Comparison of ENCODE assay signal across 9 cellular contexts in genomic region chr9:34256104-34256503, GRCh38.
DNase-seq lines count a peak whose midpoint lies in the region; ATAC-seq, FAIRE-seq and TF ChIP-seq lines count a peak whose summit lies in the region.
"Had no signal": no experiment of that assay in that cellular context is flagged by ENCODE, and none has a peak within 500 bp of the region (broad histone marks: within the 10 kb centered on the region; RNA-seq: fewer than 3 reads in every experiment).

No MANE protein-coding gene starts in this region.

- peaks cover 25% of the 10 kb centered on the region for H3K36me3 Mint-ChIP-seq in activated naive CD4-positive, alpha-beta T cell treated with anti-CD3 and anti-CD28 coated beads, Interleukin-2, amount 10 ng/mL, durations not matched to agents 7 days and 5 days
- H3K36me3 Mint-ChIP-seq in activated naive CD4-positive, alpha-beta T cell treated with anti-CD3 and anti-CD28 coated beads, Interleukin-2, amount 50 U/mL, for 72 hours, result peaks cover 5 to 14% of the 10 kb centered on the region in 2 donors
- H3K36me3 Mint-ChIP-seq in CD8-positive, alpha-beta T cell, result peaks cover 27% of the 10 kb centered on the region

- peak; percentile 30 for DNase-seq in activated naive CD4-positive, alpha-beta T cell treated with anti-CD3 and anti-CD28 coated beads, Interleukin-2, amount 10 ng/mL, durations not matched to agents 7 days and 5 days
- no peak for DNase-seq in activated naive CD4-positive, alpha-beta T cell treated with anti-CD3 and anti-CD28 coated beads, Interleukin-2, amount 50 U/mL, for 72 hours (ENCODE audit: low spot score in 2 of 2)
- DNase-seq in Panc1 (ENCODE audit: low read depth, low spot score) (no peak), fibroblast of the aortic adventitia (ENCODE audit: low read depth) (no peak), HTR-8/SVneo (ENCODE audit: insufficient read length, low spot score) (no peak)
- no peak for DNase-seq in CD8-positive, alpha-beta T cell
- DNase-seq: activated T-cell treated with anti-CD3 and anti-CD28 coated beads, Interleukin-2, amount 50 U/mL, for 48 hours had no signal

- CTCF ChIA-PET in activated naive CD4-positive, alpha-beta T cell treated with anti-CD3 and anti-CD28 coated beads, Interleukin-2, amount 10 ng/mL, durations not matched to agents 7 days and 5 days (lab: Charles Lee), result interaction anchor here (0.5 to 2.1 kb wide), 4 partner anchors 79 to 333 kb away, joined by 3 to 12 read pairs (median 3); no protein-coding TSS in a partner anchor
- CTCF ChIA-PET in Panc1 (lab: Charles Lee), result no interaction called here
- CTCF ChIA-PET in CD8-positive, alpha-beta T cell (lab: Charles Lee), result interaction anchor here (0.5 to 4.1 kb wide), 8 partner anchors 16 to 440 kb away, joined by 3 to 34 read pairs (median 3); partner anchors contain the start of gene MYORG

- intact Hi-C loops in Panc1 (cut with micrococcal nuclease; ENCODE audit: unreplicated experiment), result loop anchor here (5.0 kb wide), 1 partner anchor 121 kb away; the partner anchor contains the start of gene MYORG
- intact Hi-C loops in CD8-positive, alpha-beta T cell (cut with DNase I, micrococcal nuclease), result loop anchor here (1.0 to 2.0 kb wide), 2 partner anchors 123 kb away; no protein-coding TSS in a partner anchor

- peaks cover 21% of the 10 kb centered on the region for H3K4me1 Mint-ChIP-seq in activated naive CD4-positive, alpha-beta T cell treated with anti-CD3 and anti-CD28 coated beads, Interleukin-2, amount 10 ng/mL, durations not matched to agents 7 days and 5 days
- H3K4me1 Mint-ChIP-seq in CD8-positive, alpha-beta T cell (ENCODE audit: low read depth), result peaks cover 29% of the 10 kb centered on the region

- no peaks in the 10 kb centered on the region for H3K27me3 Mint-ChIP-seq in activated naive CD4-positive, alpha-beta T cell treated with anti-CD3 and anti-CD28 coated beads, Interleukin-2, amount 10 ng/mL, durations not matched to agents 7 days and 5 days
- no peaks in the 10 kb centered on the region for H3K27me3 Mint-ChIP-seq in CD8-positive, alpha-beta T cell (ENCODE audit: low read depth)

- peaks cover 21% of the 10 kb centered on the region for H3K4me1 ChIP-seq in Panc1 (ENCODE audit: control insufficient read depth, insufficient read depth, low read length)
- peaks cover 34% of the 10 kb centered on the region for H3K4me1 ChIP-seq in stomach smooth muscle (ENCODE audit: control insufficient read depth, insufficient read depth, low read length)
- peaks cover 25% of the 10 kb centered on the region for H3K4me1 ChIP-seq in CD8-positive, alpha-beta T cell (ENCODE audit: insufficient read depth, low read length)

- no peaks in the 10 kb centered on the region for H3K9me3 Mint-ChIP-seq in activated naive CD4-positive, alpha-beta T cell treated with anti-CD3 and anti-CD28 coated beads, Interleukin-2, amount 10 ng/mL, durations not matched to agents 7 days and 5 days
- H3K9me3 Mint-ChIP-seq in activated naive CD4-positive, alpha-beta T cell treated with anti-CD3 and anti-CD28 coated beads, Interleukin-2, amount 50 U/mL, for 72 hours, result no peaks in the 10 kb centered on the region
- H3K9me3 Mint-ChIP-seq in CD8-positive, alpha-beta T cell, result no peaks in the 10 kb centered on the region

- no peak overlapping the region for H3K4me3 ChIP-seq in Panc1 (ENCODE audit: low read depth in 2 of 2, low read length in 2 of 2)
- no peak overlapping the region for H3K4me3 ChIP-seq in fibroblast of the aortic adventitia (ENCODE audit: low read depth, low read length)
- no peak overlapping the region for H3K4me3 ChIP-seq in stomach smooth muscle (ENCODE audit: low read length in 2 of 2)
- H3K4me3 ChIP-seq in CD8-positive, alpha-beta T cell (ENCODE audit: low read depth, low read length), result no peak overlapping the region

- TF ChIP-seq CTCF in Panc1 (IDR thresholded peaks at IDR 0.05), result no peak
- peak; percentile 28 for TF ChIP-seq CTCF in fibroblast of the aortic adventitia (IDR thresholded peaks at IDR 0.05; ENCODE audit: insufficient read depth, low read length)
- no peak for TF ChIP-seq CTCF in CD8-positive, alpha-beta T cell (IDR thresholded peaks at IDR 0.05)

- H3K27me3 ChIP-seq in Panc1 (ENCODE audit: control insufficient read depth, insufficient read depth, low read length) (no peaks in the 10 kb centered on the region), stomach smooth muscle (ENCODE audit: control insufficient read depth in 1 of 2, insufficient read depth in 2 of 2, low read length in 2 of 2) (no peaks in the 10 kb centered on the region)
- H3K27me3 ChIP-seq in CD8-positive, alpha-beta T cell (ENCODE audit: insufficient read depth, low read length), result no peaks in the 10 kb centered on the region

- H3K4me3 Mint-ChIP-seq in activated naive CD4-positive, alpha-beta T cell treated with anti-CD3 and anti-CD28 coated beads, Interleukin-2, amount 10 ng/mL, durations not matched to agents 7 days and 5 days, result no peak overlapping the region
- H3K4me3 Mint-ChIP-seq in CD8-positive, alpha-beta T cell, result no peak overlapping the region

- ATAC-seq in activated naive CD4-positive, alpha-beta T cell treated with anti-CD3 and anti-CD28 coated beads, Interleukin-2, amount 50 U/mL, for 72 hours, result no peak
- ATAC-seq in Panc1, result peak; percentile 46; the same call in 1 of the 2 replicates
- no peak for ATAC-seq in CD8-positive, alpha-beta T cell
- ATAC-seq in GM21381 (IDR thresholded peaks at IDR 0.05; ENCODE audit: unreplicated experiment), result no peak

- in situ Hi-C loops in Panc1 (cut with HindIII; ENCODE audit: low pct_unique_long_range_greater_than_20kb, low sequenced_read_pairs), result no loop called here

- H3K36me3 ChIP-seq in Panc1 (ENCODE audit: control insufficient read depth, insufficient read depth, low read length), result peaks cover 4% of the 10 kb centered on the region; the same call in 1 of the 2 replicates
- peaks cover 8 to 11% of the 10 kb centered on the region in 2 donors for H3K36me3 ChIP-seq in stomach smooth muscle (ENCODE audit: control insufficient read depth in 2 of 2, insufficient read depth in 2 of 2, low read length in 2 of 2)
- peaks cover 6% of the 10 kb centered on the region for H3K36me3 ChIP-seq in CD8-positive, alpha-beta T cell (ENCODE audit: insufficient read depth, low read length)

- POLR2A ChIA-PET in Panc1 (lab: Charles Lee), result no interaction called here
- POLR2A ChIA-PET in CD8-positive, alpha-beta T cell (lab: Charles Lee), result interaction anchor here (1.2 to 1.8 kb wide), 2 partner anchors 121 to 123 kb away, joined by 5 to 10 read pairs; partner anchors contain the start of gene MYORG

- H3K9me3 ChIP-seq in Panc1 (ENCODE audit: control insufficient read depth, insufficient read depth, low read depth, low read length), result no peaks in the 10 kb centered on the region
- no peaks in the 10 kb centered on the region for H3K9me3 ChIP-seq in stomach smooth muscle (ENCODE audit: control insufficient read depth in 2 of 2, low read length in 2 of 2)
- no peaks in the 10 kb centered on the region for H3K9me3 ChIP-seq in CD8-positive, alpha-beta T cell (ENCODE audit: low read length)

- peak overlapping the region; percentile 62 for H3K27ac Mint-ChIP-seq in activated naive CD4-positive, alpha-beta T cell treated with anti-CD3 and anti-CD28 coated beads, Interleukin-2, amount 10 ng/mL, durations not matched to agents 7 days and 5 days
- H3K27ac Mint-ChIP-seq in activated naive CD4-positive, alpha-beta T cell treated with anti-CD3 and anti-CD28 coated beads, Interleukin-2, amount 50 U/mL, for 72 hours, result peak overlapping the region in 1 of 2 donors; percentile 73
- H3K27ac Mint-ChIP-seq in CD8-positive, alpha-beta T cell, result no peak overlapping the region

- no peak for FAIRE-seq in HTR-8/SVneo (lab: Jason Lieb, UNC)

- H3K27ac ChIP-seq in Panc1 (ENCODE audit: low read length), result no peak overlapping the region
- H3K27ac ChIP-seq in stomach smooth muscle (ENCODE audit: low read length), result peak overlapping the region; percentile 79
- H3K27ac ChIP-seq in CD8-positive, alpha-beta T cell (ENCODE audit: low read depth, low read length), result no peak overlapping the region

- no TSS peak for BruUV-seq in Panc1 (replicated peaks; lab: Mats Ljungman, UMichigan)

- no peak overlapping the region for H3K9ac ChIP-seq in stomach smooth muscle (ENCODE audit: low read length in 2 of 2)
